ENCODE assay signal across 20 cellular contexts in genomic region chr6:15408008-15408407, GRCh38.
A peak's percentile ranks its signal among the peaks of the same experiment; 100 is the strongest.
DNase-seq lines count a peak whose midpoint lies in the region; ATAC-seq, FAIRE-seq and TF ChIP-seq lines count a peak whose summit lies in the region.
"Had no signal": no experiment of that assay in that cellular context is flagged by ENCODE, and none has a peak within 500 bp of the region (broad histone marks: within the 10 kb centered on the region; RNA-seq: fewer than 3 reads in every experiment).

No MANE protein-coding gene starts in this region.

- H3K9me3 ChIP-seq in BLaER1 = peaks cover 7% of the 10 kb centered on the region
- H3K9me3 ChIP-seq in Loucy (ENCODE audit: insufficient read depth, low read depth, low read length) = no peaks in the 10 kb centered on the region
- H3K9me3 ChIP-seq in K562 (replicated peaks; ENCODE audit: control insufficient read depth, insufficient read depth, low read depth, low read length) = no peaks in the 10 kb centered on the region

- intact Hi-C loops in K562 (cut with micrococcal nuclease) = no loop called here

- WGBS in K562 (ENCODE audit: insufficient coverage, low coverage, missing lambda C conversion rate) = 90% methylated on average over 6 of the region's 6 CpGs

- H3K4me1 Mint-ChIP-seq in T-helper 2 cell treated with Interferon-gamma antibody and Interleukin-4, amounts not matched to agents 5 μg/mL and 100 μg/mL, for 36 hours (ENCODE audit: low read depth) = peaks cover 77% of the 10 kb centered on the region

- H3K9me3 Mint-ChIP-seq in T-helper 2 cell treated with Interferon-gamma antibody and Interleukin-4, amounts not matched to agents 5 μg/mL and 100 μg/mL, for 36 hours = no peaks in the 10 kb centered on the region
- H3K9me3 Mint-ChIP-seq: CD4-positive, alpha-beta T cell had no signal

- H3K36me3 Mint-ChIP-seq in T-helper 2 cell treated with Interferon-gamma antibody and Interleukin-4, amounts not matched to agents 5 μg/mL and 100 μg/mL, for 36 hours (ENCODE audit: low read depth) = peaks cover 31% of the 10 kb centered on the region

- peaks cover 23% of the 10 kb centered on the region; the same call in 1 of the 2 replicates for H3F3A ChIP-seq in Loucy (ENCODE audit: low read depth)

- ATAC-seq in K562 = no peak

- H3K9ac ChIP-seq in BLaER1 (peak overlapping the region; percentile 59; the same call in 1 of the 2 replicates), Loucy (ENCODE audit: low read depth, low read length, poor library complexity, severe bottlenecking) (peak overlapping the region; percentile 64), K562 (ENCODE audit: insufficient read depth in 1 of 2, low read depth in 2 of 2, low read length in 2 of 2) (no peak overlapping the region)

- peak overlapping the region; percentile 76 for H3K27ac ChIP-seq in BLaER1
- no peak overlapping the region for H3K27ac ChIP-seq in K562 (ENCODE audit: extremely low read depth, low read depth, low read length)
- H3K27ac ChIP-seq: 22Rv1, HL-60 had no signal

- peak overlapping the region; percentile 8 for H3K27ac Mint-ChIP-seq in T-helper 2 cell treated with Interferon-gamma antibody and Interleukin-4, amounts not matched to agents 5 μg/mL and 100 μg/mL, for 36 hours
- H3K27ac Mint-ChIP-seq: CD4-positive, alpha-beta T cell had no signal

- in situ Hi-C loops in K562 (cut with MboI) = no loop called here

- H3K4me3 ChIP-seq in BLaER1 = no peak overlapping the region
- H3K4me3 ChIP-seq in Loucy (ENCODE audit: low read length, poor library complexity, severe bottlenecking) = no peak overlapping the region
- H3K4me3 ChIP-seq in K562 = no peak overlapping the region

- H3K9me2 ChIP-seq in Loucy (replicated peaks; ENCODE audit: low read depth, low read length) = no peaks in the 10 kb centered on the region

- no peak for TF ChIP-seq CTCF in Loucy (conservative IDR thresholded peaks at IDR 0.05; ENCODE audit: low read length)
- no peak for TF ChIP-seq CTCF in K562 (IDR thresholded peaks at IDR 0.05 in 2 of 3, conservative IDR thresholded peaks at IDR 0.05 in 1 of 3; ENCODE audit: insufficient read depth in 2 of 3, low read depth in 1 of 3, low read length in 3 of 3)

- H3K4me1 ChIP-seq in BLaER1 = peaks cover 97% of the 10 kb centered on the region
- H3K4me1 ChIP-seq in Loucy (ENCODE audit: insufficient read depth, low read length, poor library complexity, severe bottlenecking) = peaks cover 96% of the 10 kb centered on the region
- peaks cover 14 to 58% of the 10 kb centered on the region in 2 experiments for H3K4me1 ChIP-seq in K562 (replicated peaks in 1 of 2; ENCODE audit: control insufficient read depth in 2 of 2, insufficient read depth in 2 of 2, low read length in 2 of 2)

- no peak overlapping the region for H3K4me3 Mint-ChIP-seq in T-helper 2 cell treated with Interferon-gamma antibody and Interleukin-4, amounts not matched to agents 5 μg/mL and 100 μg/mL, for 36 hours
- H3K4me3 Mint-ChIP-seq: H9 had no signal

- H3K9me1 ChIP-seq in K562 (ENCODE audit: control insufficient read depth, insufficient read depth, low read length) = no peaks in the 10 kb centered on the region

- H4K20me1 ChIP-seq in BLaER1 = peaks cover 81% of the 10 kb centered on the region
- peaks cover 76% of the 10 kb centered on the region for H4K20me1 ChIP-seq in Loucy (ENCODE audit: insufficient read depth, low read length, poor library complexity, severe bottlenecking)
- peaks cover 33% of the 10 kb centered on the region for H4K20me1 ChIP-seq in K562 (replicated peaks; ENCODE audit: control insufficient read depth, insufficient read depth, low read length)

- no TSS peak for BruUV-seq in K562 (replicated peaks; lab: Mats Ljungman, UMichigan)

- no peaks in the 10 kb centered on the region for H3K27me3 Mint-ChIP-seq in T-helper 2 cell treated with Interferon-gamma antibody and Interleukin-4, amounts not matched to agents 5 μg/mL and 100 μg/mL, for 36 hours (ENCODE audit: low read depth)
- H3K27me3 Mint-ChIP-seq: CD4-positive, alpha-beta T cell had no signal

- POLR2A ChIA-PET in K562 (lab: Yijun Ruan, JAX) = interaction anchor here (0.6 to 2.1 kb wide), 5 partner anchors 8 to 226 kb away, joined by 3 to 12 read pairs (median 3); no protein-coding TSS in a partner anchor

- CTCF ChIA-PET in K562 (lab: Yijun Ruan, JAX; ENCODE audit: low intra/inter-chr PET ratio) = no interaction called here

- TF ChIP-seq EP300 in K562 (IDR thresholded peaks at IDR 0.05; ENCODE audit: low read length) = no peak

- H2AFZ ChIP-seq in Loucy (ENCODE audit: low read length) (no peak overlapping the region), K562 (ENCODE audit: low read depth, low read length) (no peak overlapping the region)

- DNase-seq in T-helper 2 cell treated with Interferon-gamma antibody and Interleukin-4, amounts not matched to agents 5 μg/mL and 100 μg/mL, for 36 hours (ENCODE audit: low spot score) = no peak
- DNase-seq in T-helper 2 cell = no peak
- DNase-seq in K562 (ENCODE audit: extremely low read depth in 1 of 4, low spot score in 3 of 4) = no peak
- DNase-seq in stimulated activated CD4-positive, alpha-beta T cell treated with anti-CD3 and anti-CD28 coated beads, Interleukin-2, amount 100 ng/mL, for 48 hours = no peak
- no peak for DNase-seq in hypothalamus (lab: John Stamatoyannopoulos, UW)
- DNase-seq in mucosa of gallbladder (ENCODE audit: low spot score) = no peak
- DNase-seq: CD4-positive, alpha-beta T cell; COR-L47; DMS153; DMS79 treated with DMSO at 0.1 percent for 48 hours; EL; GOT3; H9 had no signal

- no peaks in the 10 kb centered on the region for H3K27me3 ChIP-seq in BLaER1
- H3K27me3 ChIP-seq in Loucy (ENCODE audit: insufficient read depth, low read length, poor library complexity, severe bottlenecking) = no peaks in the 10 kb centered on the region
- no peaks in the 10 kb centered on the region for H3K27me3 ChIP-seq in K562 (ENCODE audit: control insufficient read depth in 2 of 2, insufficient read depth in 2 of 2, low read length in 2 of 2)

- TF ChIP-seq RAD21 in K562 (CRISPR knock-in tag; conservative IDR thresholded peaks at IDR 0.05 in 1 of 2, IDR thresholded peaks at IDR 0.05 in 1 of 2) = no peak

- H3K4me2 ChIP-seq in BLaER1 = peak overlapping the region; percentile 80
- H3K4me2 ChIP-seq in Loucy (ENCODE audit: low read depth, low read length, poor library complexity, severe bottlenecking) = no peak overlapping the region
- H3K4me2 ChIP-seq in K562 (ENCODE audit: insufficient read depth, low read length) = no peak overlapping the region

- no peak for TF ChIP-seq POLR2A in K562 (conservative IDR thresholded peaks at IDR 0.05)

- FAIRE-seq in K562 (lab: Jason Lieb, UNC) = no peak
- FAIRE-seq: D721Med, G401.6, GM12892 had no signal

- peaks cover 17% of the 10 kb centered on the region for H3K36me3 ChIP-seq in BLaER1
- H3K36me3 ChIP-seq in Loucy (ENCODE audit: insufficient read depth, low read length) = peaks cover 18% of the 10 kb centered on the region
- peaks cover 16% of the 10 kb centered on the region; the same call in 2 of the 3 replicates for H3K36me3 ChIP-seq in K562 (ENCODE audit: control insufficient read depth, insufficient read depth, low read length)

- H3K79me2 ChIP-seq in Loucy (ENCODE audit: insufficient read depth, low read length) (peaks cover 96% of the 10 kb centered on the region), K562 (ENCODE audit: control insufficient read depth, insufficient read depth, low read length) (peaks cover 93% of the 10 kb centered on the region)

TF ChIP-seq in K562, 482 proteins besides CTCF, POLR2A, EP300 and RAD21:
- no peak for TF ChIP-seq ZBTB9 (CRISPR knock-in tag; IDR thresholded peaks at IDR 0.05)
- TF ChIP-seq ZNF121 (CRISPR knock-in tag; conservative IDR thresholded peaks at IDR 0.05) = 0 out of 2 replicates have a peak, but pooled peaks have one; percentile 18
- TF ChIP-seq STAT5A (IDR thresholded peaks at IDR 0.05; ENCODE audit: borderline replicate concordance, low read length) = no peak
- no peak for TF ChIP-seq NCOA1 (IDR thresholded peaks at IDR 0.05; ENCODE audit: low read depth)
- TF ChIP-seq JUND (IDR thresholded peaks at IDR 0.05; ENCODE audit: borderline replicate concordance, low read depth, low read length) = no peak
- no peak for TF ChIP-seq JUND (tag; IDR thresholded peaks at IDR 0.05; ENCODE audit: borderline replicate concordance, low read depth, low read length)

Comparison
In these comparisons a context has a peak if more than half of its experiments do, and no peak if none do; other contexts are left out.
1. H3K9ac ChIP-seq: peak in BLaER1 (single experiment) and Loucy (single experiment); none in K562 (0 of 2).